Comparison of ENCODE assay signal across 20 cellular contexts in the genomic region with DNA sequence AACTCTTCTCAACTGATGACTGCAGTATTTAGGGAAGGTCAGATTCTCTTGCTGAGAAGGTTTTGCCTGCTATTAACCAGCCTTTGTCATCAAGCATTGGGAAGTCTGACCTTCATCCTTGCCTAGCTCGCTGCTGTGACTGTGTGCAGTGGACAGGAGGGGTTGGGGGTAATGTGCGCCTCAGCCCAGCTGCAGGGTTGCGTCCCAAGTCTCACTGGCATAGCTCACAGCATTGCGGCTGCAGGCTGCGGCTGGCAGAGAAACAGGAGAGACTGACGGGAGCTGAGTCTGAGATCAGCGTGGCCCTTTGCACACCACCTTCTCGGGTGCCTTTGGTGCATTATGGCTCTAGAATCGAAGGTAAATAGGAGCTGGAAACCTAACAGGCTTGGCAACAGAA.
"Had no signal": no experiment of that assay in that cellular context is flagged by ENCODE, and none has a peak within 500 bp of the region (broad histone marks: within the 10 kb centered on the region; RNA-seq: fewer than 3 reads in every experiment).

No MANE protein-coding gene starts in this region.

- H3K9me3 ChIP-seq: breast epithelium, colonic mucosa, mucosa of descending colon, thyroid gland had no signal

- H3K4me3 Mint-ChIP-seq: activated CD4-positive, alpha-beta memory T cell treated with anti-CD3 and anti-CD28 coated beads for 36 hours; activated T-cell treated with anti-CD3 and anti-CD28 coated beads, Interleukin-2, amount 50 U/mL, for 72 hours; naive B cell; neural progenitor cell; stimulated activated naive CD8-positive, alpha-beta T cell treated with anti-CD3 and anti-CD28 coated beads, Interleukin-15, Interleukin-2, amounts not matched to agents 100 ng/mL and 50 ng/mL, for 24 hours; T-helper 1 cell treated with Interleukin-12 subunit alpha and Interleukin-12 subunit beta and Interleukin-4 antibody, amounts not matched to agents 30 μg/mL and 1 μg/mL, for 36 hours had no signal

- H3K4me3 ChIP-seq: breast epithelium, colonic mucosa, mucosa of descending colon, neural progenitor cell, thyroid gland had no signal

- DNase-seq: activated CD4-positive, alpha-beta memory T cell treated with anti-CD3 and anti-CD28 coated beads for 36 hours; activated CD4-positive, alpha-beta T cell treated with anti-CD3 and anti-CD28 coated beads for 48 hours; activated CD4-positive, CD25-positive, alpha-beta regulatory T cell; activated effector memory CD4-positive, alpha-beta T cell treated with Interleukin-2 at 50 U/mL for 16 hours; activated naive CD4-positive, alpha-beta T cell treated with anti-CD3 and anti-CD28 coated beads, Interleukin-2, amount 50 U/mL, for 16 hours; activated T-cell treated with anti-CD3 and anti-CD28 coated beads, Interleukin-2, amount 50 U/mL, for 72 hours; aorta; colonic mucosa; left colon; mesenchymal stem cell; mucosa of descending colon; naive B cell; stimulated activated CD4-positive, alpha-beta T cell treated with anti-CD3 and anti-CD28 coated beads, Interleukin-4, amount 100 ng/mL, for 4 hours; T1000; thyroid gland had no signal

- ATAC-seq: activated T-cell treated with anti-CD3 and anti-CD28 coated beads, Interleukin-2, amount 50 U/mL, for 72 hours; left colon; mucosa of descending colon had no signal

- H3K4me2 ChIP-seq: neural progenitor cell had no signal

- H3K27me3 ChIP-seq: breast epithelium, colonic mucosa, neural progenitor cell, thyroid gland had no signal

- H2AFZ ChIP-seq: neural progenitor cell had no signal

- H3K27me3 Mint-ChIP-seq: activated CD4-positive, alpha-beta memory T cell treated with anti-CD3 and anti-CD28 coated beads for 36 hours; naive B cell; progenitor cell of endocrine pancreas; stimulated activated naive CD8-positive, alpha-beta T cell treated with anti-CD3 and anti-CD28 coated beads, Interleukin-15, Interleukin-2, amounts not matched to agents 100 ng/mL and 50 ng/mL, for 24 hours had no signal

- H3K9ac ChIP-seq: neural progenitor cell had no signal

- H3K36me3 ChIP-seq: breast epithelium, colonic mucosa, neural progenitor cell, thyroid gland had no signal

- H3K27ac ChIP-seq: breast epithelium, colonic mucosa, neural progenitor cell had no signal

- H3K27ac Mint-ChIP-seq: activated CD4-positive, alpha-beta memory T cell treated with anti-CD3 and anti-CD28 coated beads for 36 hours; activated T-cell treated with anti-CD3 and anti-CD28 coated beads, Interleukin-2, amount 50 U/mL, for 72 hours; progenitor cell of endocrine pancreas; stimulated activated naive CD8-positive, alpha-beta T cell treated with anti-CD3 and anti-CD28 coated beads, Interleukin-15, Interleukin-2, amounts not matched to agents 100 ng/mL and 50 ng/mL, for 24 hours; T-helper 1 cell treated with Interleukin-12 subunit alpha and Interleukin-12 subunit beta and Interleukin-4 antibody, amounts not matched to agents 30 μg/mL and 1 μg/mL, for 36 hours had no signal

- H3K9me3 Mint-ChIP-seq: activated CD4-positive, alpha-beta memory T cell treated with anti-CD3 and anti-CD28 coated beads for 36 hours; activated T-cell treated with anti-CD3 and anti-CD28 coated beads, Interleukin-2, amount 50 U/mL, for 72 hours; naive B cell; neural progenitor cell; stimulated activated naive CD8-positive, alpha-beta T cell treated with anti-CD3 and anti-CD28 coated beads, Interleukin-15, Interleukin-2, amounts not matched to agents 100 ng/mL and 50 ng/mL, for 24 hours; T-helper 1 cell treated with Interleukin-12 subunit alpha and Interleukin-12 subunit beta and Interleukin-4 antibody, amounts not matched to agents 30 μg/mL and 1 μg/mL, for 36 hours had no signal

- H3K4me1 ChIP-seq: breast epithelium, colonic mucosa had no signal
